ENCODE assay signal across 9 cellular contexts in genomic region chr20:36854343-36855240, GRCh38. TPM values are rescaled to one million over a fixed set of nuclear protein-coding genes. Genes with fewer than 3 reads are reported as not detected.
DNase-seq lines count a peak whose midpoint lies in the region; ATAC-seq and TF ChIP-seq lines count a peak whose summit lies in the region.
"Had no signal": no experiment of that assay in that cellular context is flagged by ENCODE, and none has a peak within 500 bp of the region (broad histone marks: within the 10 kb centered on the region; RNA-seq: fewer than 3 reads in every experiment).

No MANE protein-coding gene starts in this region.

- no peaks in the 10 kb centered on the region; the same call in 1 of the 2 replicates for H3K9me3 ChIP-seq in Karpas-422 (ENCODE audit: low read length)
- H3K9me3 ChIP-seq in mesenchymal stem cell (ENCODE audit: control insufficient read depth, low read length) = no peaks in the 10 kb centered on the region
- H3K9me3 ChIP-seq in thyroid gland = no peaks in the 10 kb centered on the region

- H3K36me3 ChIP-seq in Karpas-422 (ENCODE audit: insufficient read depth, low read length) = peaks cover 17% of the 10 kb centered on the region
- peaks cover 10 to 28% of the 10 kb centered on the region in 2 experiments for H3K36me3 ChIP-seq in mesenchymal stem cell (ENCODE audit: control insufficient read depth in 1 of 2, insufficient read depth in 2 of 2, low read depth in 1 of 2, low read length in 2 of 2)
- H3K36me3 ChIP-seq in thyroid gland = no peaks in the 10 kb centered on the region

- H3K27me3 ChIP-seq in Karpas-422 (ENCODE audit: low read length) = no peaks in the 10 kb centered on the region
- H3K27me3 ChIP-seq in mesenchymal stem cell (ENCODE audit: control insufficient read depth in 1 of 2, insufficient read depth in 1 of 2, low read length in 2 of 2) = no peaks in the 10 kb centered on the region
- no peaks in the 10 kb centered on the region for H3K27me3 ChIP-seq in thyroid gland

- peak overlapping the region in 1 of 2 experiments; percentile 11 for H3K4ac ChIP-seq in mesenchymal stem cell (ENCODE audit: low read depth in 1 of 2, low read length in 2 of 2)

- H3K14ac ChIP-seq in mesenchymal stem cell (ENCODE audit: low read length in 2 of 2) = no peak overlapping the region

- peak overlapping the region; percentile 70 for H4K8ac ChIP-seq in mesenchymal stem cell (ENCODE audit: low read length)

- H3K9me3 Mint-ChIP-seq in dendritic cell treated with granulocyte-macrophage colony-stimulating factor and Interleukin-4, amounts not matched to agents 40 ng/mL and 50 ng/mL, for 4 days = no peaks in the 10 kb centered on the region

- no peak overlapping the region for H2AK5ac ChIP-seq in mesenchymal stem cell (ENCODE audit: low read length, severe bottlenecking)

- no peaks in the 10 kb centered on the region for H3K27me3 Mint-ChIP-seq in dendritic cell treated with granulocyte-macrophage colony-stimulating factor and Interleukin-4, amounts not matched to agents 40 ng/mL and 50 ng/mL, for 4 days

- no peak for TF ChIP-seq CTCF in thyroid gland (IDR thresholded peaks at IDR 0.05)
- no peak for TF ChIP-seq CTCF in foreskin fibroblast (IDR thresholded peaks at IDR 0.05; ENCODE audit: low read depth, low read length)

- no peak overlapping the region for H2AFZ ChIP-seq in Karpas-422 (ENCODE audit: low read length)
- H2AFZ ChIP-seq in mesenchymal stem cell (ENCODE audit: low read depth, low read length) = no peak overlapping the region

- DNase-seq in Karpas-422 = no peak
- DNase-seq in mesenchymal stem cell = no peak
- no peak for DNase-seq in thyroid gland
- DNase-seq in foreskin fibroblast = no peak
- DNase-seq in NOMO-1 treated with dmso at 0.1 percent for 144 hours (lab: John Stamatoyannopoulos, UW; ENCODE audit: unreplicated experiment) = no peak
- DNase-seq: NK-92 treated with Interleukin-12 subunit alpha and Interleukin-12 subunit beta, amount 100 ng/mL, for 24 hours had no signal

- H2BK5ac ChIP-seq in mesenchymal stem cell (ENCODE audit: low read depth, low read length, poor library complexity, severe bottlenecking) = no peak overlapping the region

- H3K4me3 ChIP-seq in Karpas-422 (ENCODE audit: low read length) (no peak overlapping the region), mesenchymal stem cell (ENCODE audit: insufficient read depth in 1 of 2, low read depth in 1 of 2, low read length in 2 of 2) (no peak overlapping the region), thyroid gland (replicated peaks in 1 of 3) (no peak overlapping the region), foreskin fibroblast (ENCODE audit: low read depth in 1 of 2, low read length in 2 of 2) (no peak overlapping the region)

- peaks cover 97% of the 10 kb centered on the region for H3K4me1 ChIP-seq in Karpas-422 (ENCODE audit: low read length)
- peaks cover 39% of the 10 kb centered on the region for H3K4me1 ChIP-seq in mesenchymal stem cell (ENCODE audit: control insufficient read depth, insufficient read depth, low read depth, low read length)
- H3K4me1 ChIP-seq in thyroid gland = peaks cover 49 to 82% of the 10 kb centered on the region in 2 donors

- intact Hi-C loops in dendritic cell treated with granulocyte-macrophage colony-stimulating factor and Interleukin-4, amounts not matched to agents 40 ng/mL and 50 ng/mL, for 4 days (cut with micrococcal nuclease) = no loop called here
- intact Hi-C loops in thyroid gland (cut with DNase I) = no loop called here

- peak overlapping the region in 1 of 2 experiments; percentile 24 for H3K18ac ChIP-seq in mesenchymal stem cell (ENCODE audit: low read depth in 1 of 2, low read length in 2 of 2)

- TF ChIP-seq POLR2A in thyroid gland (IDR thresholded peaks at IDR 0.05) = no peak

- H3K9me2 ChIP-seq in Karpas-422 (replicated peaks; ENCODE audit: insufficient read depth, low read length) = no peaks in the 10 kb centered on the region

- ATAC-seq in HG03175 (IDR thresholded peaks at IDR 0.05; ENCODE audit: unreplicated experiment) (no peak), HG02852 (IDR thresholded peaks at IDR 0.05; ENCODE audit: unreplicated experiment) (no peak)

- no peak overlapping the region for H3K4me3 Mint-ChIP-seq in dendritic cell treated with granulocyte-macrophage colony-stimulating factor and Interleukin-4, amounts not matched to agents 40 ng/mL and 50 ng/mL, for 4 days

- no peak overlapping the region for H2BK120ac ChIP-seq in mesenchymal stem cell (ENCODE audit: low read depth, low read length)

- H4K91ac ChIP-seq in mesenchymal stem cell (ENCODE audit: low read length) = peak overlapping the region; percentile 8

- H3K79me2 ChIP-seq in Karpas-422 (ENCODE audit: low read length) = peaks cover 96% of the 10 kb centered on the region

- H3K4me1 Mint-ChIP-seq in dendritic cell treated with granulocyte-macrophage colony-stimulating factor and Interleukin-4, amounts not matched to agents 40 ng/mL and 50 ng/mL, for 4 days (ENCODE audit: low read depth) = peaks cover 75% of the 10 kb centered on the region

- peaks cover 27% of the 10 kb centered on the region for H3K79me1 ChIP-seq in mesenchymal stem cell (replicated peaks; ENCODE audit: low read length, poor library complexity, severe bottlenecking)

- H3K27ac ChIP-seq in Karpas-422 (ENCODE audit: low read length) (peak overlapping the region; percentile 98), mesenchymal stem cell (ENCODE audit: low read length, poor library complexity, severe bottlenecking) (no peak overlapping the region), thyroid gland (peak overlapping the region in 2 of 3 donors; percentile 21 to 62)

- H4K20me1 ChIP-seq in Karpas-422 (ENCODE audit: insufficient read depth, low read depth, low read length) = peaks cover 37% of the 10 kb centered on the region; the same call in 1 of the 2 replicates

- H3K23ac ChIP-seq in mesenchymal stem cell (ENCODE audit: low read length in 2 of 2) = peak overlapping the region in 1 of 2 experiments; percentile 34

- WGBS in mesenchymal stem cell = 83% methylated on average over 21 of the region's 22 CpGs
- WGBS in thyroid gland, 2 donors = 77 to 84% methylated on average over 22 of the region's 22 CpGs

- H3K27ac Mint-ChIP-seq in dendritic cell treated with granulocyte-macrophage colony-stimulating factor and Interleukin-4, amounts not matched to agents 40 ng/mL and 50 ng/mL, for 4 days = peak overlapping the region; percentile 67

- peak overlapping the region; percentile 73 for H2BK15ac ChIP-seq in mesenchymal stem cell (ENCODE audit: low read depth, poor library complexity, severe bottlenecking)

- H3K36me3 Mint-ChIP-seq in dendritic cell treated with granulocyte-macrophage colony-stimulating factor and Interleukin-4, amounts not matched to agents 40 ng/mL and 50 ng/mL, for 4 days (ENCODE audit: low read depth) = peaks cover 69% of the 10 kb centered on the region

- H3K4me2 ChIP-seq in Karpas-422 (ENCODE audit: low read depth, low read length, poor library complexity, severe bottlenecking) (peak overlapping the region; percentile 35), mesenchymal stem cell (ENCODE audit: low read length, poor library complexity, severe bottlenecking) (no peak overlapping the region)

- H2BK12ac ChIP-seq in mesenchymal stem cell (ENCODE audit: low read length in 2 of 2) = peak overlapping the region in 1 of 2 experiments; percentile 10

- H3K9ac ChIP-seq in Karpas-422 (ENCODE audit: low read length) (peak overlapping the region; percentile 10; the same call in 1 of the 2 replicates), mesenchymal stem cell (ENCODE audit: low read length) (peak overlapping the region; percentile 68)

RNA-seq across cellular contexts. Expression of gene TLDC2, which starts 21.3 kb away (rescaled TPM):
- 0.69 TPM in 1 of 2 replicates, not detected in the other for total RNA-seq in Karpas-422 (2014; rRNA removed; shearing (Covaris generic); ENCODE audit: low replicate concordance)
- not detected for polyA plus RNA-seq in mesenchymal stem cell (2013, experiment 1 of 2)
- not detected for polyA plus RNA-seq in mesenchymal stem cell (2013, experiment 2 of 2)
- 1 to 10 TPM in 2 of 4 donors, under 1 TPM in 2; 0.45 to 2.5 (median 1.1) TPM for total RNA-seq in thyroid gland
